Comparison of ENCODE assay signal across 21 cellular contexts in genomic region chr7:123135960-123136359, GRCh38.
"Had no signal": no experiment of that assay in that cellular context is flagged by ENCODE, and none has a peak within 500 bp of the region (broad histone marks: within the 10 kb centered on the region; RNA-seq: fewer than 3 reads in every experiment).

No MANE protein-coding gene starts in this region.

- DNase-seq: stimulated activated CD4-positive, alpha-beta T cell treated with anti-CD3 and anti-CD28 coated beads, Interleukin-2, amount 100 ng/mL, for 48 hours; stimulated activated CD4-positive, alpha-beta T cell treated with anti-CD3 and anti-CD28 coated beads, Interleukin-4, amount 100 ng/mL, for 1 hour; stimulated activated CD4-positive, alpha-beta T cell treated with anti-CD3 and anti-CD28 coated beads, Interleukin-4, amount 100 ng/mL, for 24 hours; stimulated activated CD4-positive, alpha-beta T cell treated with anti-CD3 and anti-CD28 coated beads, Interleukin-4, amount 100 ng/mL, for 4 hours; stimulated activated CD8-positive, alpha-beta memory T cell treated with anti-CD3 and anti-CD28 coated beads, Interleukin-4, amount 100 ng/mL, for 48 hours; stimulated activated naive B cell treated with anti-CD40 and anti-IgM and Interleukin-4, amounts not matched to agents 10 μg/mL and 1 μg/mL and 100 μg/mL, for 72 hours; stimulated activated naive CD4-positive, alpha-beta T cell; stimulated activated naive CD4-positive, alpha-beta T cell treated with Interleukin-2 at 50 U/mL for 16 hours; stimulated activated naive CD8-positive, alpha-beta T cell treated with anti-CD3 and anti-CD28 coated beads, Interleukin-15, amount 100 ng/mL, for 72 hours; stimulated activated naive CD8-positive, alpha-beta T cell treated with anti-CD3 and anti-CD28 coated beads, Interleukin-15, Interleukin-2, amounts not matched to agents 100 U/mL and 50 U/mL, for 24 hours; stomach; substantia nigra; testis; thyroid gland; tibial artery; transverse colon; trophoblast cell; upper lobe of left lung; upper lobe of right lung; uterus had no signal

- FAIRE-seq: urothelium cell line had no signal
